ENCODE assay signal across 8 cellular contexts in genomic region chr17:58517928-58518609, GRCh38. TPM values are rescaled to one million over a fixed set of nuclear protein-coding genes. Genes with fewer than 3 reads are reported as not detected.
DNase-seq lines count a peak whose midpoint lies in the region; ATAC-seq lines count a peak whose summit lies in the region.

No MANE protein-coding gene starts in this region.

- H3K4me3 Mint-ChIP-seq in IgD-negative memory B cell = peak overlapping the region; percentile 81 to 99 (median 98)

- peak overlapping the region; percentile 45 to 99 (median 82) for H3K27ac Mint-ChIP-seq in IgD-negative memory B cell

- no peaks in the 10 kb centered on the region for H3K27me3 Mint-ChIP-seq in IgD-negative memory B cell

- peak; percentile 100 for DNase-seq in DMS153 (lab: John Stamatoyannopoulos, UW)
- peak; percentile 100 for DNase-seq in OCI-M1 (lab: John Stamatoyannopoulos, UW)
- DNase-seq in activated T-cell treated with anti-CD3 and anti-CD28 coated beads for 48 hours (ENCODE audit: low read depth) = peak; percentile 99
- peak; percentile 99 for DNase-seq in epithelial cell of prostate (ENCODE audit: low read depth, low spot score)
- peak; percentile 98 to 99 for DNase-seq in stimulated activated CD8-positive, alpha-beta memory T cell treated with anti-CD3 and anti-CD28 coated beads, Interleukin-2, amount 100 ng/mL, for 48 hours (ENCODE audit: low read depth in 2 of 2)

- no peaks in the 10 kb centered on the region for H3K9me3 ChIP-seq in mononuclear cell (ENCODE audit: low read depth, low read length)

- peak overlapping the region; percentile 93 for H3K27ac ChIP-seq in epithelial cell of prostate

- no peaks in the 10 kb centered on the region for H3K9me3 Mint-ChIP-seq in IgD-negative memory B cell

- peaks cover 4 to 32% (median 20%) of the 10 kb centered on the region in 3 donors for H3K4me1 Mint-ChIP-seq in IgD-negative memory B cell

- peaks cover 2% of the 10 kb centered on the region for H3K36me3 Mint-ChIP-seq in IgD-negative memory B cell

- H3K4me1 ChIP-seq in mononuclear cell (ENCODE audit: insufficient read depth, low read length) = peaks cover 56% of the 10 kb centered on the region

- peak; percentile 76 for ATAC-seq in GM21576 (IDR thresholded peaks at IDR 0.05; ENCODE audit: unreplicated experiment)

- no peaks in the 10 kb centered on the region for H3K27me3 ChIP-seq in mononuclear cell (ENCODE audit: insufficient read depth, low read length)

- H3K4me3 ChIP-seq in mononuclear cell (ENCODE audit: low read length) = peak overlapping the region; percentile 98

RNA-seq across cellular contexts. Expression of gene MTMR4, which starts 3.6 kb away (rescaled TPM):
- polyA plus RNA-seq in IgD-negative memory B cell = 37.0 TPM
- 18.2 TPM for total RNA-seq in mononuclear cell

RNA-seq across cellular contexts. Expression of gene HSF5, which starts 29.9 kb away (rescaled TPM):
- polyA plus RNA-seq in IgD-negative memory B cell = 1.6 TPM
- 1.7 TPM for total RNA-seq in mononuclear cell

Comparison
In these comparisons a context has a peak if more than half of its experiments do, and no peak if none do; other contexts are left out.
1. Peak in every context shown above with its lines: DNase-seq, ATAC-seq, H3K4me3 ChIP-seq and H3K27ac ChIP-seq.